ENCODE assay signal across 13 cellular contexts in genomic region chr14:76376409-76376877, GRCh38. TPM values are rescaled to one million over a fixed set of nuclear protein-coding genes. Genes with fewer than 3 reads are reported as not detected.
DNase-seq lines count a peak whose midpoint lies in the region; TF ChIP-seq lines count a peak whose summit lies in the region.
"Had no signal": no experiment of that assay in that cellular context is flagged by ENCODE, and none has a peak within 500 bp of the region (broad histone marks: within the 10 kb centered on the region; RNA-seq: fewer than 3 reads in every experiment).

No MANE protein-coding gene starts in this region.

- TF ChIP-seq CTCF in mammary epithelial cell (conservative IDR thresholded peaks at IDR 0.05 in 1 of 2, IDR thresholded peaks at IDR 0.05 in 1 of 2; ENCODE audit: extremely low read depth in 1 of 2, insufficient read depth in 1 of 2, low read depth in 1 of 2, low read length in 2 of 2) = no peak

- H3K9me3 ChIP-seq in HUES48 (ENCODE audit: control insufficient read depth, insufficient read depth, low read length) (no peaks in the 10 kb centered on the region), mammary epithelial cell (replicated peaks; ENCODE audit: insufficient read depth, low read length) (no peaks in the 10 kb centered on the region), iPS-18c (ENCODE audit: control insufficient read depth, insufficient read depth, low read length) (peaks cover 4% of the 10 kb centered on the region), skeletal muscle tissue (ENCODE audit: control insufficient read depth in 3 of 3, low read length in 3 of 3) (no peaks in the 10 kb centered on the region)

- H3K79me2 ChIP-seq in mammary epithelial cell (ENCODE audit: insufficient read depth, low read length) = no peaks in the 10 kb centered on the region

- H3K27me3 ChIP-seq in HUES48 (ENCODE audit: control insufficient read depth, insufficient read depth, low read length) (peaks cover 90% of the 10 kb centered on the region), mammary epithelial cell (ENCODE audit: insufficient read depth, low read length) (peaks cover 22% of the 10 kb centered on the region), skeletal muscle tissue (ENCODE audit: control insufficient read depth in 3 of 3, insufficient read depth in 3 of 3, low read length in 3 of 3) (peaks cover 20 to 51% (median 43%) of the 10 kb centered on the region in 3 donors)

- CTCF ChIA-PET in mammary epithelial cell (lab: Charles Lee; ENCODE audit: low non-redundant PET) (no interaction called here), HEK293T (lab: Yijun Ruan, JAX) (no interaction called here)

- under 1% methylated on average over 16 of the region's 16 CpGs for WGBS in mammary epithelial cell (ENCODE audit: low coverage, missing lambda C conversion rate)

- BruUV-seq in mammary epithelial cell (replicated peaks; lab: Mats Ljungman, UMichigan) = no TSS peak

- dilution Hi-C loops in mammary epithelial cell (cut with HindIII; ENCODE audit: low sequenced_read_pairs) = no loop called here

- intact Hi-C loops in mammary epithelial cell (cut with micrococcal nuclease) = no loop called here

- H3K27ac ChIP-seq in HUES48 (ENCODE audit: low read depth, low read length) (no peak overlapping the region), mammary epithelial cell (ENCODE audit: insufficient read depth, low read depth, low read length) (no peak overlapping the region), skeletal muscle tissue (ENCODE audit: low read depth, low read length) (no peak overlapping the region)

- POLR2A ChIA-PET in HEK293T (lab: Yijun Ruan, JAX) = interaction anchor here (0.5 to 0.6 kb wide), 2 partner anchors 128 to 393 kb away, joined by 3 to 4 read pairs; no protein-coding TSS in a partner anchor

- H3K4me1 ChIP-seq in HUES48 (ENCODE audit: control insufficient read depth, insufficient read depth, low read length) (peaks cover 6% of the 10 kb centered on the region; the same call in 1 of the 2 replicates), mammary epithelial cell (ENCODE audit: insufficient read depth, low read length) (peaks cover 15% of the 10 kb centered on the region), skeletal muscle tissue (ENCODE audit: control insufficient read depth in 3 of 3, insufficient read depth in 3 of 3, low read length in 3 of 3) (peaks cover 11 to 15% (median 11%) of the 10 kb centered on the region in 3 donors)

- in situ Hi-C loops in mammary epithelial cell (cut with MboI; ENCODE audit: low sequenced_read_pairs in 2 of 2) = loop anchor here in 1 of 2 donors (25.0 kb wide), 2 partner anchors 261 to 314 kb away; no protein-coding TSS in a partner anchor

- no peaks in the 10 kb centered on the region for H4K20me1 ChIP-seq in mammary epithelial cell (ENCODE audit: insufficient read depth, low read length)

- H2AFZ ChIP-seq in mammary epithelial cell (ENCODE audit: low read depth, low read length) = peak overlapping the region; percentile 76

- H3K4me3 ChIP-seq in HUES48 (ENCODE audit: low read depth, low read length) (peak overlapping the region; percentile 73), mammary epithelial cell (replicated peaks in 1 of 3; ENCODE audit: insufficient read depth in 1 of 3, low read depth in 2 of 3, low read length in 3 of 3) (peak overlapping the region; percentile 19 to 41 (median 34)), iPS-18c (ENCODE audit: insufficient read depth, low read depth, low read length) (peak overlapping the region; percentile 66), skeletal muscle tissue (ENCODE audit: low read length in 3 of 3) (peak overlapping the region; percentile 27 to 60 (median 43))

- peak overlapping the region; percentile 91 for H3K4me2 ChIP-seq in mammary epithelial cell (ENCODE audit: insufficient read depth, low read depth, low read length)

- H3K9ac ChIP-seq in HUES48 (ENCODE audit: low read depth, low read length) = no peak overlapping the region
- H3K9ac ChIP-seq in mammary epithelial cell (ENCODE audit: insufficient read depth, low read length) = no peak overlapping the region
- H3K9ac ChIP-seq in skeletal muscle tissue (ENCODE audit: low read depth in 1 of 3, low read length in 3 of 3) = peak overlapping the region in 2 of 3 donors; percentile 8 to 48

- DNase-seq in mammary epithelial cell = no peak
- no peak for DNase-seq in HEK293T (ENCODE audit: extremely low spot score)
- DNase-seq in GDM1 (lab: John Stamatoyannopoulos, UW) = no peak
- DNase-seq in hepatic stellate cell (ENCODE audit: low spot score) = no peak
- no peak for DNase-seq in NK-92 (lab: John Stamatoyannopoulos, UW; ENCODE audit: unreplicated experiment)
- DNase-seq: activated T-cell treated with anti-CD3 and anti-CD28 coated beads, Interleukin-2, amount 50 U/mL, for 24 hours; DMS153; kidney glomerular epithelial cell; NCI-H2029 had no signal

- H3K36me3 ChIP-seq in HUES48 (ENCODE audit: control insufficient read depth, insufficient read depth, low read length) (no peaks in the 10 kb centered on the region), mammary epithelial cell (ENCODE audit: insufficient read depth, low read length) (no peaks in the 10 kb centered on the region), skeletal muscle tissue (ENCODE audit: control insufficient read depth in 3 of 3, insufficient read depth in 3 of 3, low read length in 3 of 3) (no peaks in the 10 kb centered on the region)

TF ChIP-seq in HEK293T, 16 proteins besides CTCF, POLR2A, EP300 and RAD21:
- TF ChIP-seq HDGF (IDR thresholded peaks at IDR 0.05; ENCODE audit: borderline replicate concordance) (no peak), ARNT (IDR thresholded peaks at IDR 0.05) (no peak), CTBP1 (IDR thresholded peaks at IDR 0.05; ENCODE audit: borderline replicate concordance) (no peak), FOXK2 (IDR thresholded peaks at IDR 0.05) (no peak), L3MBTL2 (conservative IDR thresholded peaks at IDR 0.05) (no peak), NFRKB (IDR thresholded peaks at IDR 0.05) (no peak), LEF1 (IDR thresholded peaks at IDR 0.05; ENCODE audit: borderline replicate concordance) (no peak), TARDBP (IDR thresholded peaks at IDR 0.05) (no peak), FOXA1 (IDR thresholded peaks at IDR 0.05) (no peak), ELF4 (IDR thresholded peaks at IDR 0.05) (no peak), ZNF384 (IDR thresholded peaks at IDR 0.05) (no peak), BHLHE40 (IDR thresholded peaks at IDR 0.05; ENCODE audit: borderline replicate concordance) (no peak), FOXM1 (IDR thresholded peaks at IDR 0.05; ENCODE audit: borderline replicate concordance) (no peak), SUZ12 (IDR thresholded peaks at IDR 0.05) (no peak), SP1 (IDR thresholded peaks at IDR 0.05) (no peak)
- TF ChIP-seq, protein P1, sequence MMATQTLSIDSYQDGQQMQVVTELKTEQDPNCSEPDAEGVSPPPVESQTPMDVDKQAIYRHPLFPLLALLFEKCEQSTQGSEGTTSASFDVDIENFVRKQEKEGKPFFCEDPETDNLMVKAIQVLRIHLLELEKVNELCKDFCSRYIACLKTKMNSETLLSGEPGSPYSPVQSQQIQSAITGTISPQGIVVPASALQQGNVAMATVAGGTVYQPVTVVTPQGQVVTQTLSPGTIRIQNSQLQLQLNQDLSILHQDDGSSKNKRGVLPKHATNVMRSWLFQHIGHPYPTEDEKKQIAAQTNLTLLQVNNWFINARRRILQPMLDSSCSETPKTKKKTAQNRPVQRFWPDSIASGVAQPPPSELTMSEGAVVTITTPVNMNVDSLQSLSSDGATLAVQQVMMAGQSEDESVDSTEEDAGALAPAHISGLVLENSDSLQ (IDR thresholded peaks at IDR 0.05) = no peak

RNA-seq across cellular contexts. Expression of gene ESRRB, which starts 0.5 kb away (rescaled TPM):
- total RNA-seq in mammary epithelial cell = under 1 TPM in 1 of 2 donors, not detected in 1; 0.14 TPM
- polyA plus RNA-seq in mammary epithelial cell = 0.01 TPM
- polyA minus RNA-seq in mammary epithelial cell = not detected
- 1.6 TPM for total RNA-seq in skeletal muscle tissue
- total RNA-seq: pulmonary artery endothelial cell had no signal

Comparison
In these comparisons a context has a peak if more than half of its experiments do, and no peak if none do; other contexts are left out.
1. H3K9ac ChIP-seq: peak in skeletal muscle tissue (2 of 3); none in HUES48 (single experiment) and mammary epithelial cell (single experiment).
2. Peak in every context shown above with its lines, with median percentiles within 50 percentile points of each other: H3K4me3 ChIP-seq.